1 cellular context compared by ENCODE assay signal in the genomic region with DNA sequence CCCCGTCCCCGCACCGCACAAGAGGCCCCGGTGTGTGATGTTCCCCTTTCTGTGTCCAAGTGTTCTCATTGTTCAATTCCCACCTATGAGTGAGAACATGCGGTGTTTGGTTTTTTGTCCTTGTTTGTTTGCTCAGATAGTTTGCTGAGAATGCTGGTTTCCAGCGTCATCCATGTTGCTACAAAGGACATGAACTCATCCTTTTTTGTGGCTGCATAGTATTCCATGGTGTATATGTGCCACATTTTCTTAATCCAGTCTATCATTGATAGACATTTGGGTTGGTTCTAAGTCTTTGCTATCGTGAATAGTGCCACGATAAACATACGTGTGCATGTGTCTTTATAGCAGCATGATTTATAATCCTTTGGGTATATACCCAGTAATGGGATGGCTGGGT. TPM values are rescaled to one million over a fixed set of nuclear protein-coding genes. Genes with fewer than 3 reads are reported as not detected.
"Had no signal": no experiment of that assay in that cellular context is flagged by ENCODE, and none has a peak within 500 bp of the region (broad histone marks: within the 10 kb centered on the region; RNA-seq: fewer than 3 reads in every experiment).

No MANE protein-coding gene starts in this region.

RNA-seq across cellular contexts. Expression of gene TMC7, which starts 8.0 kb away (rescaled TPM):
- total RNA-seq: OCI-LY7 had no signal
